ENCODE assay signal across 18 cellular contexts in genomic region chr12:10067942-10068341, GRCh38. TPM values are rescaled to one million over a fixed set of nuclear protein-coding genes. Genes with fewer than 3 reads are reported as not detected.
DNase-seq lines count a peak whose midpoint lies in the region; ATAC-seq and TF ChIP-seq lines count a peak whose summit lies in the region.
"Had no signal": no experiment of that assay in that cellular context is flagged by ENCODE, and none has a peak within 500 bp of the region (broad histone marks: within the 10 kb centered on the region; RNA-seq: fewer than 3 reads in every experiment).

No MANE protein-coding gene starts in this region.

- peaks cover 6% of the 10 kb centered on the region for H3K9me3 Mint-ChIP-seq in nephron progenitor cell
- H3K9me3 Mint-ChIP-seq: stimulated activated naive CD8-positive, alpha-beta T cell treated with anti-CD3 and anti-CD28 coated beads, Interleukin-15, amount 100 ng/mL, for 72 hours; T-cell had no signal

- 22 to 38% methylated on average over 3 of the region's 3 CpGs for WGBS in heart right ventricle, 2 donors

- H3K36me3 ChIP-seq in heart right ventricle = peaks cover 0 to 27% (median 0%) of the 10 kb centered on the region in 9 donors
- H3K36me3 ChIP-seq: ovary had no signal

- TF ChIP-seq CTCF in heart right ventricle (IDR thresholded peaks at IDR 0.05) (no peak), nephron progenitor cell (IDR thresholded peaks at IDR 0.05) (no peak)

- peaks cover 65% of the 10 kb centered on the region for H3K4me1 Mint-ChIP-seq in nephron progenitor cell
- H3K4me1 Mint-ChIP-seq: stimulated activated naive CD8-positive, alpha-beta T cell treated with anti-CD3 and anti-CD28 coated beads, Interleukin-15, amount 100 ng/mL, for 72 hours; T-cell had no signal

- peaks cover 0 to 36% (median 17%) of the 10 kb centered on the region in 9 donors for H3K4me1 ChIP-seq in heart right ventricle

- peaks cover 9% of the 10 kb centered on the region for H3K27me3 Mint-ChIP-seq in nephron progenitor cell (ENCODE audit: low read depth, poor library complexity)

- no peak overlapping the region for H3K4me3 Mint-ChIP-seq in nephron progenitor cell
- H3K4me3 Mint-ChIP-seq: activated naive CD8-positive, alpha-beta T cell; stimulated activated naive CD8-positive, alpha-beta T cell treated with anti-CD3 and anti-CD28 coated beads, Interleukin-15, amount 100 ng/mL, for 72 hours; T-cell had no signal

- H3K4me3 ChIP-seq in heart right ventricle = peak overlapping the region in 1 of 10 donors; percentile 8
- H3K4me3 ChIP-seq: ovary had no signal

- intact Hi-C loops in heart right ventricle (cut with DNase I) = loop anchor here in 1 of 10 donors (2.0 kb wide), 1 partner anchor 31 kb away; the partner anchor contains the start of gene CLEC1A

- DNase-seq in DMS153 (lab: John Stamatoyannopoulos, UW) (peak; percentile 67), DMS153 treated with DMSO at 0.1 percent for 48 hours (lab: John Stamatoyannopoulos, UW; ENCODE audit: unreplicated experiment) (no peak), heart right ventricle (peak in 1 of 2 donors; percentile 29), nephron progenitor cell (no peak), HuH-7 (ENCODE audit: low spot score) (no peak), EL (no peak)
- DNase-seq in activated CD4-positive, CD25-positive, alpha-beta regulatory T cell treated with anti-CD3 and anti-CD28 coated beads, Interleukin-2, amount 50 U/mL, for 72 hours = no peak
- DNase-seq: HCEC 1CT; NCI-H187 treated with DMSO at 0.1 percent for 48 hours; ovary; stimulated activated CD4-positive, alpha-beta T cell treated with anti-CD3 and anti-CD28 coated beads, Interleukin-4, amount 100 ng/mL, for 24 hours; stimulated activated naive CD8-positive, alpha-beta T cell treated with anti-CD3 and anti-CD28 coated beads, Interleukin-15, amount 100 ng/mL, for 72 hours; T-cell had no signal

- peaks cover 4% of the 10 kb centered on the region for H3K36me3 Mint-ChIP-seq in nephron progenitor cell (ENCODE audit: low read depth)
- H3K36me3 Mint-ChIP-seq: activated naive CD8-positive, alpha-beta T cell; T-cell had no signal

- no peaks in the 10 kb centered on the region for H3K9me3 ChIP-seq in heart right ventricle
- H3K9me3 ChIP-seq: ovary had no signal

- ATAC-seq in heart right ventricle = peak; percentile 76 to 95 (median 92)
- no peak for ATAC-seq in GM19463 (IDR thresholded peaks at IDR 0.05; ENCODE audit: unreplicated experiment)
- ATAC-seq: stimulated activated naive CD8-positive, alpha-beta T cell treated with anti-CD3 and anti-CD28 coated beads, Interleukin-15, amount 100 ng/mL, for 72 hours; T-cell had no signal

- H3K27me3 ChIP-seq in heart right ventricle = no peaks in the 10 kb centered on the region
- H3K27me3 ChIP-seq: ovary had no signal

- H3K27ac Mint-ChIP-seq in nephron progenitor cell = peak overlapping the region; percentile 96
- H3K27ac Mint-ChIP-seq: activated naive CD8-positive, alpha-beta T cell; T-cell had no signal

- H3K27ac ChIP-seq in heart right ventricle = peak overlapping the region; percentile 46 to 88 (median 78)
- H3K27ac ChIP-seq: 22Rv1, ovary had no signal

RNA-seq across cellular contexts. Expression of gene CLEC1A, which starts 30.8 kb away (rescaled TPM):
- total RNA-seq in heart right ventricle = 1 to 10 TPM; 1.2 to 6.6 (median 2.7) TPM
- polyA plus RNA-seq in heart right ventricle = 1 to 10 TPM; 4.3 to 4.8 TPM
- total RNA-seq: T-cell had no signal

RNA-seq across cellular contexts. Expression of gene CLEC9A, which starts 37.5 kb away (rescaled TPM):
- under 1 TPM in 3 of 10 donors, not detected in 7; 0.15 to 0.37 (median 0.22) TPM for total RNA-seq in heart right ventricle
- under 1 TPM in 1 of 2 donors, not detected in 1; 0.04 TPM for polyA plus RNA-seq in heart right ventricle
- total RNA-seq: cerebellum, kidney epithelial cell had no signal

RNA-seq across cellular contexts. Expression of gene CLEC12B, which starts 57.5 kb away (rescaled TPM):
- total RNA-seq in heart right ventricle = under 1 TPM in 1 of 10 donors, not detected in 9; 0.81 TPM
- polyA plus RNA-seq in heart right ventricle = not detected
- total RNA-seq: cerebellum, kidney epithelial cell, ovary, T-cell had no signal
